Comparison of ENCODE assay signal across 29 cellular contexts in genomic region chr12:130707571-130707891, GRCh38. TPM values are rescaled to one million over a fixed set of nuclear protein-coding genes. Genes with fewer than 3 reads are reported as not detected.
"Had no signal": no experiment of that assay in that cellular context is flagged by ENCODE, and none has a peak within 500 bp of the region (broad histone marks: within the 10 kb centered on the region; RNA-seq: fewer than 3 reads in every experiment).

No MANE protein-coding gene starts in this region.

- H2AFZ ChIP-seq: parathyroid adenoma had no signal

- H3K9me3 Mint-ChIP-seq: effector memory CD8-positive, alpha-beta T cell; natural killer cell; type B pancreatic cell had no signal

- H3K27ac ChIP-seq: colonic mucosa, epithelial cell of prostate, gastrocnemius medialis, parathyroid adenoma, prostate gland, right atrium auricular region, testis, tibial artery had no signal

- H3K36me3 Mint-ChIP-seq: natural killer cell, type B pancreatic cell had no signal

- H3K4me3 ChIP-seq: colonic mucosa, gastrocnemius medialis, prostate gland, right atrium auricular region, smooth muscle cell, testis, tibial artery had no signal

- H3K4me1 ChIP-seq: colonic mucosa, gastrocnemius medialis, parathyroid adenoma, prostate gland, right atrium auricular region, testis, tibial artery had no signal

- H3K36me3 ChIP-seq: colonic mucosa, gastrocnemius medialis, prostate gland, right atrium auricular region, tibial artery had no signal

- DNase-seq: central memory CD4-positive, alpha-beta T cell; colonic mucosa; dermis blood vessel endothelial cell; effector memory CD8-positive, alpha-beta T cell; foreskin fibroblast; gastrocnemius medialis; mesendoderm; natural killer cell; stimulated activated CD4-positive, alpha-beta T cell treated with anti-CD3 and anti-CD28 coated beads, Interleukin-12 subunit alpha, Interleukin-12 subunit beta, amount 100 ng/mL, for 4 hours; stimulated activated CD4-positive, alpha-beta T cell treated with anti-CD3 and anti-CD28 coated beads, Interleukin-1b, Interleukin-23, amount 100 ng/mL, for 48 hours; stimulated activated CD4-positive, alpha-beta T cell treated with anti-CD3 and anti-CD28 coated beads, Interleukin-4, amount 100 ng/mL, for 1 hour; stimulated activated CD8-positive, alpha-beta memory T cell treated with anti-CD3 and anti-CD28 coated beads, Interleukin-4, amount 100 ng/mL, for 48 hours; stimulated activated naive CD4-positive, alpha-beta T cell treated with Interleukin-2 at 50 U/mL for 16 hours; substantia nigra had no signal

- H3K9me3 ChIP-seq: colonic mucosa, gastrocnemius medialis, prostate gland, right atrium auricular region, testis, tibial artery had no signal

- H3K27me3 ChIP-seq: colonic mucosa, right atrium auricular region, testis had no signal

- ATAC-seq: effector memory CD8-positive, alpha-beta T cell; esophagus mucosa; gastrocnemius medialis; left lobe of liver; natural killer cell; sciatic nerve had no signal

- H3K27ac Mint-ChIP-seq: effector memory CD8-positive, alpha-beta T cell; natural killer cell; type B pancreatic cell had no signal

- H3K9ac ChIP-seq: parathyroid adenoma had no signal

- H3K4me1 Mint-ChIP-seq: natural killer cell had no signal

- H3K4me3 Mint-ChIP-seq: effector memory CD8-positive, alpha-beta T cell; natural killer cell; type B pancreatic cell had no signal

- H3K4me2 ChIP-seq: smooth muscle cell had no signal

RNA-seq across cellular contexts. Expression of gene RIMBP2, which starts 8.6 kb away (rescaled TPM):
- total RNA-seq: dermis blood vessel endothelial cell, glomerular endothelial cell, left lobe of liver, lung microvascular endothelial cell, mononuclear cell, natural killer cell, osteoblast had no signal
